3 cellular contexts compared by ENCODE assay signal in the genomic region with DNA sequence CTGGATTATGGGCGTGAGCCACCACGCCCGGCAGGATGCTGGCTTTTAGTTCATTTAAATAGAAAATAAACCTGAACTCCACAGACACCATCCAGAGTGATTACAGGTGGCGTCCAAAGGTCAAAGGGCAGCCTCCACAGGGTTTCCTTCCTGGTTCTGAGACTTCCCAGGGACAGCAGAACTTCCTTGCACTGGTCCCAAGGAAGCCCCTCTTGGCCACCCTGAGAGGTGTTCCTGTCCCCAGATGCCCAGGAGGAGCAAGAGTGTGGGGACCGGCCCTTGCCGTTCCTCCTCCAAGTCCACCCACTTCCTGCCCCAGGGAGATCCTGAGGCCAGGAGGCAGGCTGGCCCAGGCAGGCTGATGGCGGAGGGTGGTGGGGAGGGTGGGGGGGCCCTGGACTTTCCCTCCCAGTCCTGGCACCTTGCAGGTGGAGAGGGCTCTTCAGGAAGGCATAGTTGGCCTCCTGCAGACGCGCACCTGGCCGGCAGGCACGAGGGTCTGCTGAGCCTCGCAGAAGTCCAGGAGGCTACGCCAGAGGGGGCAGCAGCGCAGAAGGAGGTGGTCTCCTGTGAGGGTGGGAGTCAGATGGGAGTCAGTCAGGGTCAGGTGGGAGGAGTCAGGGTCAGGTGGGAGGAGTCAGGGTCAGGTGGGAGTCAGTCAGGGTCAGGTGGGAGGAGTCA.
TF ChIP-seq lines count a peak whose summit lies in the region.

No MANE protein-coding gene starts in this region.

TF ChIP-seq in HEK293, 187 proteins besides CTCF, POLR2A, EP300 and RAD21:
- TF ChIP-seq ZNF341 (tag by site-specific recombination; IDR thresholded peaks at IDR 0.05; ENCODE audit: low read depth) = no peak
- no peak for TF ChIP-seq ZNF596 (tag by site-specific recombination; IDR thresholded peaks at IDR 0.05)
- 0 out of 2 replicates have a peak, but pooled peaks have one; percentile 2 for TF ChIP-seq KLF8 (tag by site-specific recombination; IDR thresholded peaks at IDR 0.05)
TF ChIP-seq in HEK293: peak in this region for 1.

TF ChIP-seq in WTC11, 78 proteins besides CTCF, POLR2A, EP300 and RAD21:
- TF ChIP-seq FOXK1 (CRISPR knock-in tag; IDR thresholded peaks at IDR 0.05) (no peak), HMGA2 (CRISPR knock-in tag; IDR thresholded peaks at IDR 0.05) (no peak), CBFB (CRISPR knock-in tag; IDR thresholded peaks at IDR 0.05; ENCODE audit: low read depth) (no peak)

TF ChIP-seq in H1, 55 proteins besides CTCF, POLR2A, EP300 and RAD21:
- no peak for TF ChIP-seq NRF1 (IDR thresholded peaks at IDR 0.05; ENCODE audit: low read depth, low read length)
- no peak for TF ChIP-seq TCF12 (IDR thresholded peaks at IDR 0.05; ENCODE audit: low read depth, low read length)
- TF ChIP-seq, protein P1, sequence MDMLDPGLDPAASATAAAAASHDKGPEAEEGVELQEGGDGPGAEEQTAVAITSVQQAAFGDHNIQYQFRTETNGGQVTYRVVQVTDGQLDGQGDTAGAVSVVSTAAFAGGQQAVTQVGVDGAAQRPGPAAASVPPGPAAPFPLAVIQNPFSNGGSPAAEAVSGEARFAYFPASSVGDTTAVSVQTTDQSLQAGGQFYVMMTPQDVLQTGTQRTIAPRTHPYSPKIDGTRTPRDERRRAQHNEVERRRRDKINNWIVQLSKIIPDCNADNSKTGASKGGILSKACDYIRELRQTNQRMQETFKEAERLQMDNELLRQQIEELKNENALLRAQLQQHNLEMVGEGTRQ (IDR thresholded peaks at IDR 0.05; ENCODE audit: low read length) = 0 out of 2 replicates have a peak, but pooled peaks have one; percentile 3
- no peak for TF ChIP-seq RFX5 (IDR thresholded peaks at IDR 0.05; ENCODE audit: borderline replicate concordance, low read depth, low read length)
- TF ChIP-seq SP4 (IDR thresholded peaks at IDR 0.05; ENCODE audit: low read length) = peak; percentile 70; the same call in 1 of the 2 replicates
- TF ChIP-seq POU5F1 (IDR thresholded peaks at IDR 0.05; ENCODE audit: low read depth, low read length) = no peak
- TF ChIP-seq, protein P2, sequence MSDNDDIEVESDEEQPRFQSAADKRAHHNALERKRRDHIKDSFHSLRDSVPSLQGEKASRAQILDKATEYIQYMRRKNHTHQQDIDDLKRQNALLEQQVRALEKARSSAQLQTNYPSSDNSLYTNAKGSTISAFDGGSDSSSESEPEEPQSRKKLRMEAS (IDR thresholded peaks at IDR 0.05) = no peak
- TF ChIP-seq TAF7 (optimal IDR thresholded peaks at IDR 0.05; ENCODE audit: borderline replicate concordance, low read depth, low read length) = no peak
- TF ChIP-seq RNF2 (IDR thresholded peaks at IDR 0.05; ENCODE audit: borderline replicate concordance, low read depth, low read length, missing control alignments, poor library complexity, severe bottlenecking) = no peak
- no peak for TF ChIP-seq BCL11A (IDR thresholded peaks at IDR 0.05; ENCODE audit: low read depth in 2 of 2, low read length in 2 of 2)
